ENCODE assay signal across 25 cellular contexts in genomic region chr4:16109256-16109655, GRCh38.
"Had no signal": no experiment of that assay in that cellular context is flagged by ENCODE, and none has a peak within 500 bp of the region (broad histone marks: within the 10 kb centered on the region; RNA-seq: fewer than 3 reads in every experiment).

No MANE protein-coding gene starts in this region.

- H3K9me3 ChIP-seq: ovary, psoas muscle, right lobe of liver, sigmoid colon, stomach, thoracic aorta, thyroid gland, tibial nerve, upper lobe of left lung, vagina had no signal

- H3K27me3 ChIP-seq: neural progenitor cell, ovary, right lobe of liver, sigmoid colon, stomach, thyroid gland, tibial nerve, upper lobe of left lung, vagina had no signal

- H3K36me3 ChIP-seq: neural progenitor cell, ovary, right lobe of liver, sigmoid colon, stomach, thoracic aorta, thyroid gland, tibial nerve, upper lobe of left lung, vagina had no signal

- H3K27ac ChIP-seq: neural progenitor cell, ovary, parathyroid adenoma, psoas muscle, right lobe of liver, sigmoid colon, stomach, thoracic aorta, thyroid gland, tibial nerve, upper lobe of left lung, vagina had no signal

- H3K4me3 ChIP-seq: neural progenitor cell, ovary, psoas muscle, right lobe of liver, sigmoid colon, stomach, thoracic aorta, thyroid gland, tibial nerve, upper lobe of left lung, vagina had no signal

- DNase-seq: naive thymus-derived CD4-positive, alpha-beta T cell; natural killer cell; nucleus accumbens; ovary; posterior cingulate gyrus; psoas muscle; right cardiac atrium; right lobe of liver; sigmoid colon; small intestine; stimulated activated CD4-positive, alpha-beta T cell treated with anti-CD3 and anti-CD28 coated beads, Interleukin-15, amount 100 ng/mL, for 24 hours; stimulated activated CD4-positive, alpha-beta T cell treated with anti-CD3 and anti-CD28 coated beads, Interleukin-2, amount 100 ng/mL, for 24 hours; stimulated activated CD4-positive, alpha-beta T cell treated with anti-CD3 and anti-CD28 coated beads, Interleukin-2, amount 100 ng/mL, for 48 hours; stimulated activated CD4-positive, alpha-beta T cell treated with anti-CD3 and anti-CD28 coated beads, Interleukin-4, amount 100 ng/mL, for 24 hours; stimulated activated naive B cell treated with anti-CD40 and anti-IgM and Interleukin-4, amounts not matched to agents 10 μg/mL and 1 μg/mL and 100 μg/mL, for 72 hours; stimulated activated naive CD4-positive, alpha-beta T cell treated with Interleukin-2 at 50 U/mL for 16 hours; stomach; thyroid gland; trophoblast cell; upper lobe of left lung had no signal

- H3K4me1 ChIP-seq: neural progenitor cell, parathyroid adenoma, right lobe of liver, sigmoid colon, thyroid gland, tibial nerve, upper lobe of left lung, vagina had no signal
